Comparison of ENCODE assay signal across 12 cellular contexts in the genomic region with DNA sequence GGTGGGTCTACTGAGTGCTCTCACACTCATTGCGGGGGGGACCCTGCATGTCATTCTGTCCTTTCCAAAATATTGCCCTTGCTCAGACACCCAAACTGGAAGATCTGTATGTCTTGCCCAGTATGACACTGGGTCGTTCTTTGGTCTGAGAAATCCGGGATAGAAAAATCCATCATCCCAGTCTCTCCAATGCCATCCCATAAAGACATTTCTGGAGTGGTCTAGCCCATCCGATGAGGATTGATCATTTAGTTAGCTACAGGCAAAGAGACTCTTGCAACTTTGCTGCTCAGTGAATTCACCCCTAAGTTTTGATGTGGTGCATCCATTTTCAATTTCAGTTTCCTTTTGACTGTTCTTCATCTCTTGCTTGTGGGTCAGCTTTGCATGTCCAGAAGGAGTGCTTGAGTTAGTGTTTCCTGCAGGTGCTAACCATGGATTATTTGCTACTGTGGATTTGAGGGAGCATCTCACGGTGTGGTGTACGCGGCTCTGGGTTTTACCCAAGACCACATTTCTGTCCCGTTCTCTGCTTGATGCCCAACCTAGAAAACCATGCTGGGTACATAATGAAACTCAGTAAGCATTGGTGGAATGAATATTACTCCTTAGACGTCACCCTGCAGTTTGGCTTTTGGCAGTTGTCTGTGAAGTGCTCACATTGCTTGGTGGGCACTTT.
DNase-seq lines count a peak whose midpoint lies in the region; ATAC-seq lines count a peak whose summit lies in the region.
"Had no signal": no experiment of that assay in that cellular context is flagged by ENCODE, and none has a peak within 500 bp of the region (broad histone marks: within the 10 kb centered on the region; RNA-seq: fewer than 3 reads in every experiment).

No MANE protein-coding gene starts in this region.

- ATAC-seq in GM18517 (IDR thresholded peaks at IDR 0.05; ENCODE audit: unreplicated experiment) (peak; percentile 95), GM19455 (IDR thresholded peaks at IDR 0.05; ENCODE audit: unreplicated experiment) (peak; percentile 98), HG02938 (IDR thresholded peaks at IDR 0.05; ENCODE audit: unreplicated experiment) (peak; percentile 98), HG03571 (IDR thresholded peaks at IDR 0.05; ENCODE audit: unreplicated experiment) (peak; percentile 86), Right ventricle myocardium superior (ENCODE audit: poor library complexity) (no peak)
- ATAC-seq: effector memory CD8-positive, alpha-beta T cell; mucosa of descending colon had no signal

- DNase-seq in Right ventricle myocardium superior, result no peak
- DNase-seq in NCI-H1105 treated with DMSO at 0.1 percent for 48 hours (lab: John Stamatoyannopoulos, UW), result no peak
- DNase-seq in HUDEP-2 (lab: John Stamatoyannopoulos, UW; ENCODE audit: unreplicated experiment in 76 of 76), result no peak
- no peak for DNase-seq in amniotic stem cell (lab: John Stamatoyannopoulos, UW)
- DNase-seq: effector memory CD8-positive, alpha-beta T cell; mucosa of descending colon; NCI-H2081 treated with DMSO at 0.1 percent for 48 hours; uterus had no signal

- intact Hi-C loops in Right ventricle myocardium superior (cut with DNase I), result no loop called here
